ENCODE assay signal across 15 cellular contexts in genomic region chr1:109478806-109479205, GRCh38. TPM values are rescaled to one million over a fixed set of nuclear protein-coding genes. Genes with fewer than 3 reads are reported as not detected.
DNase-seq lines count a peak whose midpoint lies in the region; ATAC-seq, FAIRE-seq and TF ChIP-seq lines count a peak whose summit lies in the region.
"Had no signal": no experiment of that assay in that cellular context is flagged by ENCODE, and none has a peak within 500 bp of the region (broad histone marks: within the 10 kb centered on the region; RNA-seq: fewer than 3 reads in every experiment).

No MANE protein-coding gene starts in this region.

- H3K36me3 Mint-ChIP-seq in activated CD4-positive, alpha-beta T cell treated with anti-CD3 and anti-CD28 coated beads, Interleukin-2, amount 10 ng/mL, durations not matched to agents 7 days and 5 days (ENCODE audit: low read depth), result no peaks in the 10 kb centered on the region
- H3K36me3 Mint-ChIP-seq in progenitor cell of endocrine pancreas (ENCODE audit: insufficient read depth), result no peaks in the 10 kb centered on the region

- H3K27ac ChIP-seq in RWPE2 (ENCODE audit: poor library complexity, severe bottlenecking) (no peak overlapping the region), RWPE1 (no peak overlapping the region)
- H3K27ac ChIP-seq: neutrophil had no signal

- H3K36me3 ChIP-seq in RWPE2 (ENCODE audit: low read depth), result no peaks in the 10 kb centered on the region
- no peaks in the 10 kb centered on the region for H3K36me3 ChIP-seq in bronchial epithelial cell (ENCODE audit: control insufficient read depth, insufficient read depth, low read length)
- H3K36me3 ChIP-seq: HAP-1, neutrophil had no signal

- peak; percentile 71 for DNase-seq in activated CD4-positive, alpha-beta T cell treated with anti-CD3 and anti-CD28 coated beads, Interleukin-2, amount 10 ng/mL, durations not matched to agents 7 days and 5 days
- DNase-seq in activated CD4-positive, alpha-beta T cell treated with anti-CD3 and anti-CD28 coated beads, Interleukin-2, amount 50 U/mL, for 4 hours, result no peak
- no peak for DNase-seq in RWPE2 (ENCODE audit: low spot score)
- peak; percentile 52 for DNase-seq in bronchial epithelial cell (ENCODE audit: low read depth)
- peak; percentile 30 for DNase-seq in progenitor cell of endocrine pancreas (ENCODE audit: low spot score, unreplicated experiment)
- no peak for DNase-seq in RWPE1 (ENCODE audit: low spot score)
- DNase-seq in NCI-H128 (lab: John Stamatoyannopoulos, UW; ENCODE audit: unreplicated experiment), result no peak
- DNase-seq in NCI-H345 (lab: John Stamatoyannopoulos, UW), result no peak
- DNase-seq: effector CD8-positive, alpha-beta T cell; NCI-H1436 treated with DMSO at 0.1 percent for 48 hours; NCI-H774 had no signal

- CTCF ChIA-PET in activated CD4-positive, alpha-beta T cell treated with anti-CD3 and anti-CD28 coated beads, Interleukin-2, amount 10 ng/mL, durations not matched to agents 7 days and 5 days (lab: Charles Lee), result interaction anchor here (1.2 to 43.6 kb wide), 4 partner anchors 9 to 45 kb away, joined by 3 to 1139 read pairs (median 8); partner anchors contain the start of genes AMIGO1, CYB561D1 and GPR61
- CTCF ChIA-PET in RWPE1 (lab: Yijun Ruan, JAX), result interaction anchor here (1.4 kb wide), 1 partner anchor 11 kb away, joined by 4 read pairs; no protein-coding TSS in a partner anchor

- peaks cover 24% of the 10 kb centered on the region for H3K4me1 Mint-ChIP-seq in activated CD4-positive, alpha-beta T cell treated with anti-CD3 and anti-CD28 coated beads, Interleukin-2, amount 10 ng/mL, durations not matched to agents 7 days and 5 days
- peaks cover 3% of the 10 kb centered on the region for H3K4me1 Mint-ChIP-seq in progenitor cell of endocrine pancreas (ENCODE audit: low read depth)

- no peak overlapping the region for H3K4me3 Mint-ChIP-seq in activated CD4-positive, alpha-beta T cell treated with anti-CD3 and anti-CD28 coated beads, Interleukin-2, amount 10 ng/mL, durations not matched to agents 7 days and 5 days
- H3K4me3 Mint-ChIP-seq in progenitor cell of endocrine pancreas (ENCODE audit: low read depth), result no peak overlapping the region

- no peak for FAIRE-seq in bronchial epithelial cell (lab: Jason Lieb, UNC)
- FAIRE-seq: GM12892, HTR-8/SVneo had no signal

- H3K4me1 ChIP-seq in RWPE2 (ENCODE audit: insufficient read depth, poor library complexity, severe bottlenecking), result no peaks in the 10 kb centered on the region

- H3K9me3 ChIP-seq in RWPE2 (ENCODE audit: severe bottlenecking), result no peaks in the 10 kb centered on the region
- H3K9me3 ChIP-seq: HAP-1, neutrophil had no signal

- POLR2A ChIA-PET in activated CD4-positive, alpha-beta T cell treated with anti-CD3 and anti-CD28 coated beads, Interleukin-2, amount 10 ng/mL, durations not matched to agents 7 days and 5 days (lab: Charles Lee), result no interaction called here
- POLR2A ChIA-PET in RWPE1 (lab: Yijun Ruan, JAX; ENCODE audit: low non-redundant PET), result no interaction called here

- H3K27ac Mint-ChIP-seq in activated CD4-positive, alpha-beta T cell treated with anti-CD3 and anti-CD28 coated beads, Interleukin-2, amount 10 ng/mL, durations not matched to agents 7 days and 5 days, result no peak overlapping the region
- no peak overlapping the region for H3K27ac Mint-ChIP-seq in progenitor cell of endocrine pancreas

- no peaks in the 10 kb centered on the region for H3K27me3 ChIP-seq in RWPE2 (ENCODE audit: insufficient read depth, poor library complexity, severe bottlenecking)
- H3K27me3 ChIP-seq in bronchial epithelial cell (ENCODE audit: control insufficient read depth, insufficient read depth, low read length), result peaks cover 10% of the 10 kb centered on the region

- no peak for TF ChIP-seq CTCF in RWPE2 (IDR thresholded peaks at IDR 0.05; ENCODE audit: poor library complexity, severe bottlenecking)
- peak; percentile 14 for TF ChIP-seq CTCF in bronchial epithelial cell (IDR thresholded peaks at IDR 0.05; ENCODE audit: insufficient read depth, low read length, severe bottlenecking)
- TF ChIP-seq CTCF in progenitor cell of endocrine pancreas (IDR thresholded peaks at IDR 0.05; ENCODE audit: unreplicated experiment), result peak; percentile 9
- no peak for TF ChIP-seq CTCF in RWPE1 (conservative IDR thresholded peaks at IDR 0.05; ENCODE audit: low read depth)

- peak; percentile 53 for ATAC-seq in RWPE2 (ENCODE audit: low read depth)

- H3K4me3 ChIP-seq in RWPE2 (ENCODE audit: severe bottlenecking) (no peak overlapping the region), bronchial epithelial cell (ENCODE audit: low read depth, low read length) (no peak overlapping the region)
- H3K4me3 ChIP-seq: HAP-1 had no signal

- H3K27me3 Mint-ChIP-seq in activated CD4-positive, alpha-beta T cell treated with anti-CD3 and anti-CD28 coated beads, Interleukin-2, amount 10 ng/mL, durations not matched to agents 7 days and 5 days, result peaks cover 30% of the 10 kb centered on the region
- peaks cover 54% of the 10 kb centered on the region for H3K27me3 Mint-ChIP-seq in progenitor cell of endocrine pancreas

- H3K9me3 Mint-ChIP-seq in activated CD4-positive, alpha-beta T cell treated with anti-CD3 and anti-CD28 coated beads, Interleukin-2, amount 10 ng/mL, durations not matched to agents 7 days and 5 days, result no peaks in the 10 kb centered on the region
- no peaks in the 10 kb centered on the region for H3K9me3 Mint-ChIP-seq in progenitor cell of endocrine pancreas (ENCODE audit: low read depth)

RNA-seq across cellular contexts. Expression of gene ATXN7L2, which starts 4.9 kb away (rescaled TPM):
- total RNA-seq in activated CD4-positive, alpha-beta T cell treated with anti-CD3 and anti-CD28 coated beads, Interleukin-2, amount 10 ng/mL, durations not matched to agents 7 days and 5 days, result 10 to 100 TPM; 12.4 to 14.0 TPM
- total RNA-seq in bronchial epithelial cell, result 0.64 and 1.3 TPM in 2 replicates
- 17.6 and 19.6 TPM in 2 replicates for total RNA-seq in progenitor cell of endocrine pancreas

RNA-seq across cellular contexts. Expression of gene SYPL2, which starts 12.5 kb away (rescaled TPM):
- total RNA-seq in activated CD4-positive, alpha-beta T cell treated with anti-CD3 and anti-CD28 coated beads, Interleukin-2, amount 10 ng/mL, durations not matched to agents 7 days and 5 days, result not detected
- total RNA-seq in bronchial epithelial cell (not detected in 2 replicates), progenitor cell of endocrine pancreas (0.95 and 1.1 TPM in 2 replicates)

RNA-seq across cellular contexts. Expression of gene CYB561D1, which starts 15.1 kb away (rescaled TPM):
- total RNA-seq in activated CD4-positive, alpha-beta T cell treated with anti-CD3 and anti-CD28 coated beads, Interleukin-2, amount 10 ng/mL, durations not matched to agents 7 days and 5 days, result 10 to 100 TPM; 25.3 to 29.7 TPM
- total RNA-seq in bronchial epithelial cell (5.0 and 8.1 TPM in 2 replicates), progenitor cell of endocrine pancreas (11.1 TPM in 2 replicates)

RNA-seq across cellular contexts. Expression of gene AMIGO1, which starts 30.7 kb away (rescaled TPM):
- 1 to 10 TPM; 5.8 to 7.6 TPM for total RNA-seq in activated CD4-positive, alpha-beta T cell treated with anti-CD3 and anti-CD28 coated beads, Interleukin-2, amount 10 ng/mL, durations not matched to agents 7 days and 5 days
- 0.13 and 0.26 TPM in 2 replicates for total RNA-seq in bronchial epithelial cell
- 7.0 and 7.2 TPM in 2 replicates for total RNA-seq in progenitor cell of endocrine pancreas

RNA-seq across cellular contexts. Expression of gene PSMA5, which starts 52.6 kb away (rescaled TPM):
- 100 to 1,000 TPM; 157 to 174 TPM for total RNA-seq in activated CD4-positive, alpha-beta T cell treated with anti-CD3 and anti-CD28 coated beads, Interleukin-2, amount 10 ng/mL, durations not matched to agents 7 days and 5 days
- total RNA-seq in bronchial epithelial cell (31.0 and 42.9 TPM in 2 replicates), progenitor cell of endocrine pancreas (71.4 and 81.1 TPM in 2 replicates)

Comparison
In these comparisons a context has a peak if more than half of its experiments do, and no peak if none do; other contexts are left out.
1. DNase-seq: peak in activated CD4-positive, alpha-beta T cell treated with anti-CD3 and anti-CD28 coated beads, Interleukin-2, amount 10 ng/mL, durations not matched to agents 7 days and 5 days (single experiment), bronchial epithelial cell (single experiment) and progenitor cell of endocrine pancreas (single experiment); none in activated CD4-positive, alpha-beta T cell treated with anti-CD3 and anti-CD28 coated beads, Interleukin-2, amount 50 U/mL, for 4 hours (0 of 2), RWPE2 (single experiment), RWPE1 (single experiment), NCI-H128 (single experiment) and NCI-H345 (single experiment).
2. CTCF ChIP-seq: peak in bronchial epithelial cell (single experiment) and progenitor cell of endocrine pancreas (single experiment); none in RWPE2 (single experiment) and RWPE1 (single experiment).